ENCODE assay signal across 18 cellular contexts in genomic region chr5:173399846-173400245, GRCh38.
DNase-seq lines count a peak whose midpoint lies in the region; ATAC-seq and TF ChIP-seq lines count a peak whose summit lies in the region.
"Had no signal": no experiment of that assay in that cellular context is flagged by ENCODE, and none has a peak within 500 bp of the region (broad histone marks: within the 10 kb centered on the region; RNA-seq: fewer than 3 reads in every experiment).

No MANE protein-coding gene starts in this region.

- H2AFZ ChIP-seq in IMR-90 (replicated peaks; ENCODE audit: low read length, poor library complexity): no peak overlapping the region

- no peak overlapping the region for H3K23ac ChIP-seq in IMR-90 (ENCODE audit: low read depth, low read length)

- no peak overlapping the region for H2BK120ac ChIP-seq in IMR-90 (ENCODE audit: low read depth, low read length)

- peaks cover 3% of the 10 kb centered on the region for H3K9me3 Mint-ChIP-seq in nephron

- H3K4ac ChIP-seq in IMR-90 (ENCODE audit: low read depth, low read length): no peak overlapping the region

- no peaks in the 10 kb centered on the region for H3K36me3 ChIP-seq in IMR-90 (ENCODE audit: control insufficient read depth, insufficient read depth, low read length)
- H3K36me3 ChIP-seq: BE2C, BLaER1 had no signal

- no peaks in the 10 kb centered on the region for H3K27me3 Mint-ChIP-seq in nephron (ENCODE audit: low read depth)

- CTCF ChIA-PET in AG04450 (lab: Charles Lee) (interaction anchor here (0.6 kb wide), 1 partner anchor 472 kb away, joined by 4 read pairs; no protein-coding TSS in a partner anchor), IMR-90 (lab: Yijun Ruan, JAX) (interaction anchor here (0.7 to 1.4 kb wide), 3 partner anchors 51 to 202 kb away, joined by 3 to 4 read pairs (median 4); no protein-coding TSS in a partner anchor)

- no peaks in the 10 kb centered on the region for H3K36me3 Mint-ChIP-seq in nephron (ENCODE audit: low read depth)
- H3K36me3 Mint-ChIP-seq: CD8-positive, alpha-beta T cell had no signal

- DNase-seq in AG04450 (ENCODE audit: low read depth, low spot score): peak; percentile 79
- DNase-seq in IMR-90: peak; percentile 88
- peak; percentile 3 for DNase-seq in fibroblast of villous mesenchyme (ENCODE audit: low read depth)
- DNase-seq in MV-4-11 (lab: John Stamatoyannopoulos, UW): no peak
- DNase-seq in omental fat pad (ENCODE audit: low spot score): no peak
- DNase-seq: BE2C; Caco-2; Calu3; CD4-positive, alpha-beta T cell; CD8-positive, alpha-beta T cell; DMS79 treated with DMSO at 0.1 percent for 48 hours; GF-D8 had no signal

- no peaks in the 10 kb centered on the region for H3K79me1 ChIP-seq in IMR-90 (ENCODE audit: low read depth in 1 of 2, low read length in 2 of 2)

- H4K91ac ChIP-seq in IMR-90 (ENCODE audit: insufficient read depth, low read depth, low read length): no peak overlapping the region

- in situ Hi-C loops in IMR-90 (cut with MboI; ENCODE audit: low sequenced_read_pairs): no loop called here

- H4K20me1 ChIP-seq in IMR-90 (ENCODE audit: insufficient read depth, low read length): no peaks in the 10 kb centered on the region
- H4K20me1 ChIP-seq: BLaER1 had no signal

- TF ChIP-seq CTCF in AG04450 (IDR thresholded peaks at IDR 0.05; ENCODE audit: low read depth, low read length): no peak
- TF ChIP-seq CTCF in IMR-90 (conservative IDR thresholded peaks at IDR 0.05; ENCODE audit: low read depth, low read length): no peak
- no peak for TF ChIP-seq CTCF in fibroblast of villous mesenchyme (IDR thresholded peaks at IDR 0.05; ENCODE audit: insufficient read depth, low read depth, low read length)
- TF ChIP-seq CTCF in nephron (IDR thresholded peaks at IDR 0.05; ENCODE audit: unreplicated experiment in 3 of 3): no peak
- TF ChIP-seq CTCF in omental fat pad (IDR thresholded peaks at IDR 0.05): no peak

- H2AK5ac ChIP-seq in IMR-90 (ENCODE audit: low read depth, low read length): no peak overlapping the region

- no peak overlapping the region for H2AK9ac ChIP-seq in IMR-90 (replicated peaks; ENCODE audit: low read depth, low read length, poor library complexity)

- H3K56ac ChIP-seq in IMR-90 (ENCODE audit: extremely low read depth, insufficient read depth, low read length): no peak overlapping the region

- intact Hi-C loops in IMR-90 (cut with micrococcal nuclease): loop anchor here (5.0 kb wide), 2 partner anchors 52 to 73 kb away; partner anchors contain the start of gene STC2

- H3K9me3 ChIP-seq in AG04450 (ENCODE audit: control insufficient read depth, insufficient read depth, low read length): peaks cover 3% of the 10 kb centered on the region; the same call in 1 of the 2 replicates
- H3K9me3 ChIP-seq in IMR-90 (ENCODE audit: control insufficient read depth, insufficient read depth, low read length): no peaks in the 10 kb centered on the region
- H3K9me3 ChIP-seq: A549, BE2C, BLaER1 had no signal

- POLR2A ChIA-PET in AG04450 (lab: Yijun Ruan, JAX): interaction anchor here (1.0 to 1.5 kb wide), 2 partner anchors 13 to 55 kb away, joined by 4 to 6 read pairs; no protein-coding TSS in a partner anchor
- POLR2A ChIA-PET in IMR-90 (lab: Charles Lee; ENCODE audit: unreplicated experiment): no interaction called here

- TF ChIP-seq POLR2A in IMR-90 (IDR thresholded peaks at IDR 0.05; ENCODE audit: low read depth, low read length): no peak

- no peak overlapping the region; the same call in 1 of the 2 replicates for H2BK20ac ChIP-seq in IMR-90 (ENCODE audit: low read depth, low read length)

- peaks cover 24% of the 10 kb centered on the region for H3K4me1 Mint-ChIP-seq in nephron

- dilution Hi-C loops in IMR-90 (cut with HindIII; ENCODE audit: low sequenced_read_pairs, unreplicated experiment): no loop called here

- no peak for TF ChIP-seq RAD21 in IMR-90 (IDR thresholded peaks at IDR 0.05; ENCODE audit: low read length)

- H3K4me2 ChIP-seq in IMR-90 (ENCODE audit: low read depth, low read length): no peak overlapping the region
- H3K4me2 ChIP-seq: A549, BLaER1 had no signal

- ATAC-seq in IMR-90 (ENCODE audit: low read depth) (peak; percentile 63), HG03135 (IDR thresholded peaks at IDR 0.05; ENCODE audit: unreplicated experiment) (no peak), omental fat pad (ENCODE audit: low FRiP score) (no peak)
- ATAC-seq: A549; CD8-positive, alpha-beta T cell had no signal

- peaks cover 13% of the 10 kb centered on the region for H3K4me1 ChIP-seq in IMR-90 (ENCODE audit: control insufficient read depth, insufficient read depth, low read length)
- H3K4me1 ChIP-seq: A549, BE2C, Caco-2 had no signal

- no peak overlapping the region for H4K5ac ChIP-seq in IMR-90 (ENCODE audit: low read depth, low read length)

- H3K4me3 Mint-ChIP-seq in nephron: no peak overlapping the region
- H3K4me3 Mint-ChIP-seq: CD4-positive, alpha-beta T cell; CD8-positive, alpha-beta T cell had no signal

- H3K27ac ChIP-seq in AG04450 (ENCODE audit: low read depth, low read length): no peak overlapping the region
- peak overlapping the region; percentile 93; the same call in 1 of the 2 replicates for H3K27ac ChIP-seq in IMR-90 (ENCODE audit: insufficient read depth, low read length)
- H3K27ac ChIP-seq: 22Rv1, A549, BLaER1, C4-2B had no signal

- H4K8ac ChIP-seq in IMR-90 (ENCODE audit: low read depth in 2 of 2, low read length in 2 of 2): no peak overlapping the region

- BruUV-seq in IMR-90 (replicated peaks; lab: Mats Ljungman, UMichigan): no TSS peak

- peak overlapping the region in 2 of 3 experiments; percentile 35 to 83 for H3K27ac Mint-ChIP-seq in nephron
- H3K27ac Mint-ChIP-seq: CD4-positive, alpha-beta T cell; CD8-positive, alpha-beta T cell had no signal

- H3K18ac ChIP-seq in IMR-90 (ENCODE audit: low read depth, low read length): no peak overlapping the region

- H3K27me3 ChIP-seq in AG04450 (ENCODE audit: control insufficient read depth, insufficient read depth, low read length): no peaks in the 10 kb centered on the region
- no peaks in the 10 kb centered on the region for H3K27me3 ChIP-seq in IMR-90 (ENCODE audit: control insufficient read depth, insufficient read depth, low read length)
- H3K27me3 ChIP-seq: BLaER1 had no signal

- H2BK15ac ChIP-seq in IMR-90 (ENCODE audit: low read depth, low read length): no peak overlapping the region

- no peak overlapping the region for H3K9ac ChIP-seq in IMR-90 (ENCODE audit: low read depth, low read length)
- H3K9ac ChIP-seq: BLaER1 had no signal

- H3K4me3 ChIP-seq in AG04450 (ENCODE audit: low read depth, low read length) (no peak overlapping the region), IMR-90 (ENCODE audit: insufficient read depth, low read depth, low read length) (no peak overlapping the region), fibroblast of villous mesenchyme (ENCODE audit: low read depth, low read length) (no peak overlapping the region)
- H3K4me3 ChIP-seq: A549, BLaER1 had no signal

- WGBS in IMR-90 (ENCODE audit: extremely low coverage in 2 of 2, insufficient read length in 1 of 2), 2 experiments: no CpG with 5 or more reads among the region's 2 CpGs

- peaks cover 8% of the 10 kb centered on the region for H3K9me1 ChIP-seq in IMR-90 (ENCODE audit: insufficient read depth, low read length)

- no peak overlapping the region for H3K14ac ChIP-seq in IMR-90 (replicated peaks; ENCODE audit: low read depth, low read length)

- no peak overlapping the region for H2BK5ac ChIP-seq in IMR-90 (ENCODE audit: low read depth, low read length, poor library complexity, severe bottlenecking)

TF ChIP-seq in IMR-90, 13 proteins besides CTCF, POLR2A, EP300 and RAD21:
- TF ChIP-seq ELK1 (IDR thresholded peaks at IDR 0.05; ENCODE audit: borderline replicate concordance, low read depth, low read length) (no peak), NFE2L2 (IDR thresholded peaks at IDR 0.05; ENCODE audit: low read depth, low read length) (no peak), USF2 (IDR thresholded peaks at IDR 0.05; ENCODE audit: low read depth, low read length) (no peak), FOS (IDR thresholded peaks at IDR 0.05; ENCODE audit: low read depth, low read length) (no peak), RFX5 (IDR thresholded peaks at IDR 0.05; ENCODE audit: low read depth, low read length) (no peak), MXI1 (IDR thresholded peaks at IDR 0.05; ENCODE audit: borderline replicate concordance, low read depth, low read length) (no peak), MAZ (IDR thresholded peaks at IDR 0.05; ENCODE audit: borderline replicate concordance, low read depth, low read length) (no peak), SMC3 (IDR thresholded peaks at IDR 0.05; ENCODE audit: low read depth, low read length) (no peak), RCOR1 (IDR thresholded peaks at IDR 0.05; ENCODE audit: insufficient replicate concordance, low read length) (no peak), CEBPB (IDR thresholded peaks at IDR 0.05; ENCODE audit: low read depth, low read length) (no peak), MAFK (IDR thresholded peaks at IDR 0.05; ENCODE audit: low read depth, low read length) (no peak), CHD1 (IDR thresholded peaks at IDR 0.05; ENCODE audit: low read depth, low read length) (no peak), BHLHE40 (IDR thresholded peaks at IDR 0.05; ENCODE audit: low read depth, low read length) (no peak)

Comparison
In these comparisons a context has a peak if more than half of its experiments do, and no peak if none do; other contexts are left out.
1. DNase-seq: peak in AG04450 (single experiment), IMR-90 (single experiment) and fibroblast of villous mesenchyme (single experiment); none in MV-4-11 (single experiment) and omental fat pad (single experiment).